Comparison of ENCODE assay signal across 8 cellular contexts in the genomic region with DNA sequence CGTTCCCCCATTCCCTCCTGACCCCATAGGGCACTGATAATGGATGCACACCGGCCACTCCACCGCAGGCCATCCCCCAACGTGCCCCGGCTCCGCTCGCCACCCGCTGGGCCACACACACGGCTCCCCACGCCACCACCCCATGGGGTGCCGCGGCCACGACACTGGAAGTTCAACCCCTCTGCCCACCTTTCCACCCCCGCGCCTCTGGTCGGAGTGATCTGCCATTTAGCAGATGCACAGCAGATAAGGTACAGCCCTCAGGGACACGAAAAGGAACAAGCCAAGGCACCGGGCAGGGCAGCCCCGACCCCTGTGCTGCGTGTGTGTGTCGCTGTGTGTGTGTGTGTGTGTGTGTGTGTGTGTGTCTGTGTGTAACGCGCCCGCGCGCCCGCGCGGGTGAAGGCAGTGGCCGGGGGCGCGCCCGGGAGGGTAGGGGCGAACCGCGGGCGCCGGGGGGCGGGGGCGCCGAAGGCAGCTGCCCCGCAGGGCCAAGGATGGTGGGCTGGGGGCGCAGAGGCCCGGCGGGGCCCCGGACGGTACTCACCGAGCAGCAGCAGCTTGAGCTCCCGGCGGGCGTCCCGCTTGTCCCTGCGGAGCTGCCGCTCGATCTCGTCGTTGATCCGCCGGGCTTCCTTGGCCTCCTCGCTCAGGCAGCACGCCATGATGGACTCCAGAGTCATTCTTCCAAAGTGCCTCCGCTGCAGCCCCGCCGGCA. TPM values are rescaled to one million over a fixed set of nuclear protein-coding genes. Genes with fewer than 3 reads are reported as not detected.
A peak's percentile ranks its signal among the peaks of the same experiment; 100 is the strongest.
DNase-seq lines count a peak whose midpoint lies in the region; ATAC-seq and TF ChIP-seq lines count a peak whose summit lies in the region.

No MANE protein-coding gene starts in this region.

- in situ Hi-C loops in transverse colon (cut with MboI; ENCODE audit: low pct_ligation_motif_present in 1 of 4, low pct_unique_long_range_greater_than_20kb in 1 of 4, low sequenced_read_pairs in 3 of 4): loop anchor here in 3 of 4 donors (10.0 to 25.0 kb wide), 3 partner anchors 368 to 593 kb away; no protein-coding TSS in a partner anchor

- peak; percentile 37 for ATAC-seq in Right ventricle myocardium inferior

- H3K79me2 ChIP-seq in osteoblast (ENCODE audit: insufficient read depth, low read length): peaks cover 51% of the 10 kb centered on the region

- H3K27me3 ChIP-seq in osteoblast (ENCODE audit: insufficient read depth, low read length) (no peaks in the 10 kb centered on the region), transverse colon (no peaks in the 10 kb centered on the region)

- WGBS in transverse colon (ENCODE audit: low coverage in 1 of 2), 2 donors: 10% methylated on average over 49 of the region's 64 CpGs; no CpG with 5 or more reads in 1 of the 2 donors

- peaks cover 10% of the 10 kb centered on the region for H4K20me1 ChIP-seq in osteoblast (ENCODE audit: insufficient read depth, low read length)

- peak overlapping the region; percentile 91 for H3K27ac ChIP-seq in RWPE1
- H3K27ac ChIP-seq in osteoblast (ENCODE audit: low read depth, low read length): peak overlapping the region; percentile 56
- peak overlapping the region; percentile 92 to 98 (median 97) for H3K27ac ChIP-seq in transverse colon

- H3K36me3 Mint-ChIP-seq in activated naive CD4-positive, alpha-beta T cell treated with anti-CD3 and anti-CD28 coated beads, Interleukin-2, amount 10 ng/mL, durations not matched to agents 7 days and 5 days: peaks cover 5% of the 10 kb centered on the region

- H3K27ac Mint-ChIP-seq in activated naive CD4-positive, alpha-beta T cell treated with anti-CD3 and anti-CD28 coated beads, Interleukin-2, amount 10 ng/mL, durations not matched to agents 7 days and 5 days: peak overlapping the region; percentile 95

- H3K9me3 ChIP-seq in osteoblast (ENCODE audit: low read depth, low read length) (no peaks in the 10 kb centered on the region), transverse colon (no peaks in the 10 kb centered on the region)

- peak overlapping the region; percentile 81 for H3K4me2 ChIP-seq in osteoblast (ENCODE audit: insufficient read depth, low read length)

- H3K4me1 ChIP-seq in osteoblast (ENCODE audit: insufficient read depth, low read length) (peaks cover 37% of the 10 kb centered on the region), transverse colon (peaks cover 13 to 73% (median 47%) of the 10 kb centered on the region in 4 donors)

- H3K4me3 ChIP-seq in osteoblast (ENCODE audit: insufficient read depth, low read length) (peak overlapping the region; percentile 88), transverse colon (peak overlapping the region; percentile 64 to 92 (median 74))

- TF ChIP-seq POLR2A in transverse colon (IDR thresholded peaks at IDR 0.05): no peak

- no peaks in the 10 kb centered on the region for H3K9me3 Mint-ChIP-seq in activated naive CD4-positive, alpha-beta T cell treated with anti-CD3 and anti-CD28 coated beads, Interleukin-2, amount 10 ng/mL, durations not matched to agents 7 days and 5 days

- DNase-seq in NCI-H1417 (lab: John Stamatoyannopoulos, UW) (peak; percentile 24 to 93 (median 86)), NCI-H1417 treated with DMSO at 0.1 percent for 48 hours (lab: John Stamatoyannopoulos, UW) (no peak), RWPE1 (ENCODE audit: low spot score) (peak; percentile 28), Right ventricle myocardium inferior (ENCODE audit: missing footprints) (peak; percentile 88), osteoblast (ENCODE audit: insufficient read length, low spot score, missing footprints) (peak; percentile 66), transverse colon (peak; percentile 58), SKM-1 treated with dmso at 0.1 percent for 144 hours (lab: John Stamatoyannopoulos, UW; ENCODE audit: unreplicated experiment) (no peak)
- peak; percentile 69 for DNase-seq in activated naive CD4-positive, alpha-beta T cell treated with anti-CD3 and anti-CD28 coated beads, Interleukin-2, amount 10 ng/mL, durations not matched to agents 7 days and 5 days

- peaks cover 3% of the 10 kb centered on the region for H3K27me3 Mint-ChIP-seq in activated naive CD4-positive, alpha-beta T cell treated with anti-CD3 and anti-CD28 coated beads, Interleukin-2, amount 10 ng/mL, durations not matched to agents 7 days and 5 days

- CTCF ChIA-PET in RWPE1 (lab: Yijun Ruan, JAX): interaction anchor here (0.7 kb wide), 1 partner anchor 54 kb away, joined by 3 read pairs; no protein-coding TSS in a partner anchor
- CTCF ChIA-PET in activated naive CD4-positive, alpha-beta T cell treated with anti-CD3 and anti-CD28 coated beads, Interleukin-2, amount 10 ng/mL, durations not matched to agents 7 days and 5 days (lab: Charles Lee): interaction anchor here (1.0 to 8.7 kb wide), 2 partner anchors 53 to 189 kb away, joined by 3 to 150 read pairs; no protein-coding TSS in a partner anchor

- H2AFZ ChIP-seq in osteoblast (ENCODE audit: low read length): peak overlapping the region; percentile 50

- H3K36me3 ChIP-seq in osteoblast (ENCODE audit: insufficient read depth, low read length) (no peaks in the 10 kb centered on the region), transverse colon (no peaks in the 10 kb centered on the region)

- TF ChIP-seq EP300 in transverse colon (IDR thresholded peaks at IDR 0.05; ENCODE audit: low read depth): no peak

- H3K4me1 Mint-ChIP-seq in activated naive CD4-positive, alpha-beta T cell treated with anti-CD3 and anti-CD28 coated beads, Interleukin-2, amount 10 ng/mL, durations not matched to agents 7 days and 5 days: peaks cover 54% of the 10 kb centered on the region

- TF ChIP-seq CTCF in RWPE1 (conservative IDR thresholded peaks at IDR 0.05; ENCODE audit: low read depth): no peak
- TF ChIP-seq CTCF in osteoblast (IDR thresholded peaks at IDR 0.05; ENCODE audit: extremely low read depth, low read depth, low read length): no peak
- no peak for TF ChIP-seq CTCF in transverse colon (IDR thresholded peaks at IDR 0.05)

- H3K4me3 Mint-ChIP-seq in activated naive CD4-positive, alpha-beta T cell treated with anti-CD3 and anti-CD28 coated beads, Interleukin-2, amount 10 ng/mL, durations not matched to agents 7 days and 5 days: peak overlapping the region; percentile 98

- intact Hi-C loops in Right ventricle myocardium inferior (cut with DNase I) (no loop called here), transverse colon (cut with DNase I; ENCODE audit: low total_unique reads) (loop anchor here (10.0 kb wide), 1 partner anchor 186 kb away; no protein-coding TSS in a partner anchor)

- POLR2A ChIA-PET in RWPE1 (lab: Yijun Ruan, JAX; ENCODE audit: low non-redundant PET): no interaction called here

RNA-seq across cellular contexts. Expression of a gene that starts 0.9 kb away (rescaled TPM):
- total RNA-seq in Right ventricle myocardium inferior: 15.9 TPM
- total RNA-seq in osteoblast: 63.9 and 64.8 TPM in 2 replicates
- 10 to 100 TPM; 36.3 to 54.9 (median 47.1) TPM for total RNA-seq in transverse colon

Comparison
In these comparisons a context has a peak if more than half of its experiments do, and no peak if none do; other contexts are left out.
1. DNase-seq: peak in NCI-H1417 (3 of 3), RWPE1 (single experiment), activated naive CD4-positive, alpha-beta T cell treated with anti-CD3 and anti-CD28 coated beads, Interleukin-2, amount 10 ng/mL, durations not matched to agents 7 days and 5 days (single experiment), Right ventricle myocardium inferior (single experiment), osteoblast (single experiment) and transverse colon (single experiment); none in NCI-H1417 treated with DMSO at 0.1 percent for 48 hours (single experiment) and SKM-1 treated with dmso at 0.1 percent for 144 hours (single experiment).
2. Peak in every context shown above with its lines, with median percentiles within 50 percentile points of each other: H3K27ac ChIP-seq.